24 cellular contexts compared by ENCODE assay signal in genomic region chr9:91727972-91728371, GRCh38.
"Had no signal": no experiment of that assay in that cellular context is flagged by ENCODE, and none has a peak within 500 bp of the region (broad histone marks: within the 10 kb centered on the region; RNA-seq: fewer than 3 reads in every experiment).

No MANE protein-coding gene starts in this region.

- H2AFZ ChIP-seq: neural progenitor cell had no signal

- H3K4me3 ChIP-seq: adrenal gland, ascending aorta, breast epithelium, colonic mucosa, dorsolateral prefrontal cortex, esophagus squamous epithelium, heart left ventricle, lower lobe of right lung, neural progenitor cell, skin epidermis, tibial nerve had no signal

- H3K4me3 Mint-ChIP-seq: activated B cell treated with CpG ODN at 0.5 μM for 24 hours; activated naive CD8-positive, alpha-beta T cell; activated T-cell treated with anti-CD3 and anti-CD28 coated beads, Interleukin-2, amount 50 U/mL, for 4 hours; effector memory CD8-positive, alpha-beta T cell; naive thymus-derived CD8-positive, alpha-beta T cell; neural progenitor cell; stimulated activated naive CD8-positive, alpha-beta T cell treated with anti-CD3 and anti-CD28 coated beads, Interleukin-15, Interleukin-2, amounts not matched to agents 100 ng/mL and 50 ng/mL, for 24 hours; T-helper 1 cell treated with Interleukin-12 subunit alpha and Interleukin-12 subunit beta and Interleukin-4 antibody, amounts not matched to agents 30 μg/mL and 1 μg/mL, for 36 hours had no signal

- H3K9me3 ChIP-seq: adrenal gland, ascending aorta, breast epithelium, colonic mucosa, esophagus squamous epithelium, heart left ventricle, lower lobe of right lung, tibial nerve had no signal

- H3K36me3 ChIP-seq: ascending aorta, breast epithelium, colonic mucosa, heart left ventricle, neural progenitor cell, tibial nerve had no signal

- DNase-seq: activated B cell treated with CpG ODN at 0.5 μM for 24 hours; activated CD4-positive, alpha-beta T cell treated with anti-CD3 and anti-CD28 coated beads for 4 hours; activated naive CD4-positive, alpha-beta T cell; activated T-cell treated with anti-CD3 and anti-CD28 coated beads, Interleukin-2, amount 50 U/mL, for 4 hours; colonic mucosa; dorsolateral prefrontal cortex; esophagus squamous epithelium; left colon; lower lobe of right lung had no signal

- H3K27me3 ChIP-seq: adrenal gland, ascending aorta, breast epithelium, colonic mucosa, dorsolateral prefrontal cortex, heart left ventricle, neural progenitor cell, tibial nerve had no signal

- H3K36me3 Mint-ChIP-seq: activated naive CD8-positive, alpha-beta T cell; naive thymus-derived CD8-positive, alpha-beta T cell had no signal

- FAIRE-seq: urothelium cell line had no signal

- H3K4me1 ChIP-seq: adrenal gland, ascending aorta, breast epithelium, colonic mucosa, lower lobe of right lung, neural progenitor cell, tibial nerve had no signal

- H3K9me3 Mint-ChIP-seq: activated B cell treated with CpG ODN at 0.5 μM for 24 hours; activated T-cell treated with anti-CD3 and anti-CD28 coated beads, Interleukin-2, amount 50 U/mL, for 4 hours; activated T-helper 2 cell treated with anti-CD3 and anti-CD28 coated beads, Interferon-gamma antibody, Interleukin-2, Interleukin-4, amounts not matched to agents 10 μg/mL and 5 μg/mL and 100 μg/mL, durations not matched to agents 14 hours and 24 hours and 36 hours; effector memory CD8-positive, alpha-beta T cell; neural progenitor cell; stimulated activated naive CD8-positive, alpha-beta T cell treated with anti-CD3 and anti-CD28 coated beads, Interleukin-15, Interleukin-2, amounts not matched to agents 100 ng/mL and 50 ng/mL, for 24 hours; T-helper 1 cell treated with Interleukin-12 subunit alpha and Interleukin-12 subunit beta and Interleukin-4 antibody, amounts not matched to agents 30 μg/mL and 1 μg/mL, for 36 hours had no signal

- H3K9ac ChIP-seq: neural progenitor cell had no signal

- H3K4me2 ChIP-seq: neural progenitor cell had no signal

- H3K4me1 Mint-ChIP-seq: activated B cell treated with CpG ODN at 0.5 μM for 24 hours; naive thymus-derived CD8-positive, alpha-beta T cell; neural progenitor cell had no signal

- H3K27ac ChIP-seq: adrenal gland, ascending aorta, colonic mucosa, dorsolateral prefrontal cortex, lower lobe of right lung, neural progenitor cell, skin epidermis, tibial nerve had no signal

- H3K27me3 Mint-ChIP-seq: activated B cell treated with CpG ODN at 0.5 μM for 24 hours; activated naive CD8-positive, alpha-beta T cell; progenitor cell of endocrine pancreas; stimulated activated naive CD8-positive, alpha-beta T cell treated with anti-CD3 and anti-CD28 coated beads, Interleukin-15, Interleukin-2, amounts not matched to agents 100 ng/mL and 50 ng/mL, for 24 hours had no signal

- H3K27ac Mint-ChIP-seq: activated B cell treated with CpG ODN at 0.5 μM for 24 hours; activated naive CD8-positive, alpha-beta T cell; activated T-helper 2 cell treated with anti-CD3 and anti-CD28 coated beads, Interferon-gamma antibody, Interleukin-2, Interleukin-4, amounts not matched to agents 10 μg/mL and 5 μg/mL and 100 μg/mL, durations not matched to agents 14 hours and 24 hours and 36 hours; effector memory CD8-positive, alpha-beta T cell; neural progenitor cell; progenitor cell of endocrine pancreas; stimulated activated naive CD8-positive, alpha-beta T cell treated with anti-CD3 and anti-CD28 coated beads, Interleukin-15, Interleukin-2, amounts not matched to agents 100 ng/mL and 50 ng/mL, for 24 hours; T-helper 1 cell treated with Interleukin-12 subunit alpha and Interleukin-12 subunit beta and Interleukin-4 antibody, amounts not matched to agents 30 μg/mL and 1 μg/mL, for 36 hours had no signal
